33 cellular contexts compared by ENCODE assay signal in genomic region chr15:49923671-49924070, GRCh38.
"Had no signal": no experiment of that assay in that cellular context is flagged by ENCODE, and none has a peak within 500 bp of the region (broad histone marks: within the 10 kb centered on the region; RNA-seq: fewer than 3 reads in every experiment).

No MANE protein-coding gene starts in this region.

- ATAC-seq: activated CD4-positive, CD25-positive, alpha-beta regulatory T cell treated with anti-CD3 and anti-CD28 coated beads, Interleukin-2, amount 50 U/mL, for 24 hours; activated CD8-positive, alpha-beta T cell treated with anti-CD3 and anti-CD28 coated beads for 36 hours; activated naive CD8-positive, alpha-beta T cell treated with anti-CD3 and anti-CD28 coated beads, Interleukin-2, amount 50 U/mL, for 24 hours; activated T-cell treated with anti-CD3 and anti-CD28 coated beads, Interleukin-2, amount 50 U/mL, for 4 hours; activated T-helper 17 cell treated with anti-CD3 and anti-CD28 coated beads, Interleukin-2, amount 50 U/mL, for 72 hours; effector memory CD8-positive, alpha-beta T cell; gastroesophageal sphincter; heart right ventricle; T-helper 17 cell had no signal

- H3K36me3 ChIP-seq: ascending aorta, breast epithelium, cardiac muscle cell, colonic mucosa, esophagus muscularis mucosa, gastroesophageal sphincter, WERI-Rb-1 had no signal

- H3K36me3 Mint-ChIP-seq: activated naive CD4-positive, alpha-beta T cell treated with anti-CD3 and anti-CD28 coated beads, Interleukin-2, amount 50 U/mL, for 24 hours; activated naive CD8-positive, alpha-beta T cell treated with anti-CD3 and anti-CD28 coated beads for 36 hours; brain had no signal

- H3K4me1 Mint-ChIP-seq: activated B cell treated with CpG ODN at 0.5 μM for 24 hours; activated naive CD4-positive, alpha-beta T cell treated with anti-CD3 and anti-CD28 coated beads, Interleukin-2, amount 50 U/mL, for 24 hours; activated naive CD8-positive, alpha-beta T cell treated with anti-CD3 and anti-CD28 coated beads for 36 hours; activated naive CD8-positive, alpha-beta T cell treated with anti-CD3 and anti-CD28 coated beads, Interleukin-2, amount 50 U/mL, for 24 hours; activated T-helper 17 cell treated with anti-CD3 and anti-CD28 coated beads, Interleukin-2, amount 50 U/mL, for 72 hours; brain; T-helper 17 cell had no signal

- H3K9me3 ChIP-seq: ascending aorta, breast epithelium, colonic mucosa, esophagus muscularis mucosa, gastroesophageal sphincter, heart right ventricle had no signal

- H3K27me3 Mint-ChIP-seq: activated B cell treated with CpG ODN at 0.5 μM for 24 hours; activated CD8-positive, alpha-beta T cell treated with anti-CD3 and anti-CD28 coated beads for 36 hours; activated naive CD8-positive, alpha-beta T cell treated with anti-CD3 and anti-CD28 coated beads for 36 hours; activated naive CD8-positive, alpha-beta T cell treated with anti-CD3 and anti-CD28 coated beads, Interleukin-2, amount 50 U/mL, for 24 hours; T-helper 17 cell had no signal

- H3K27ac ChIP-seq: breast epithelium, cardiac muscle cell, colonic mucosa, esophagus muscularis mucosa, gastroesophageal sphincter, heart right ventricle, WERI-Rb-1 had no signal

- DNase-seq: activated B cell treated with CpG ODN at 0.5 μM for 24 hours; activated CD4-positive, alpha-beta T cell treated with anti-CD3 and anti-CD28 coated beads for 48 hours; activated CD4-positive, alpha-beta T cell treated with anti-CD3 and anti-CD28 coated beads, Interleukin-2, amount 50 U/mL, for 1 hour; activated CD4-positive, alpha-beta T cell treated with anti-CD3 and anti-CD28 coated beads, Interleukin-2, amount 50 U/mL, for 48 hours; activated CD8-positive, alpha-beta memory T cell treated with anti-CD3 and anti-CD28 coated beads for 24 hours; activated CD8-positive, alpha-beta T cell treated with anti-CD3 and anti-CD28 coated beads for 36 hours; activated effector memory CD4-positive, alpha-beta T cell treated with anti-CD3 and anti-CD28 coated beads, Interleukin-2, amount 50 U/mL, for 16 hours; activated naive CD4-positive, alpha-beta T cell treated with anti-CD3 and anti-CD28 coated beads for 36 hours; activated naive CD8-positive, alpha-beta T cell treated with anti-CD3 and anti-CD28 coated beads for 36 hours; activated naive CD8-positive, alpha-beta T cell treated with anti-CD3 and anti-CD28 coated beads, Interleukin-2, amount 50 U/mL, for 24 hours; activated T-cell treated with anti-CD3 and anti-CD28 coated beads, Interleukin-2, amount 50 U/mL, for 4 hours; central memory CD4-positive, alpha-beta T cell; cerebellar nuclear complex; colonic mucosa; effector CD4-positive, alpha-beta T cell; effector memory CD8-positive, alpha-beta T cell; erythroblast; foreskin melanocyte; heart right ventricle; T-helper 1 cell; T-helper 17 cell; T1000; WERI-Rb-1 had no signal

- H3K9me3 Mint-ChIP-seq: activated B cell treated with CpG ODN at 0.5 μM for 24 hours; activated naive CD4-positive, alpha-beta T cell treated with anti-CD3 and anti-CD28 coated beads for 36 hours; activated naive CD4-positive, alpha-beta T cell treated with anti-CD3 and anti-CD28 coated beads, Interleukin-2, amount 50 U/mL, for 24 hours; activated naive CD8-positive, alpha-beta T cell treated with anti-CD3 and anti-CD28 coated beads for 36 hours; activated naive CD8-positive, alpha-beta T cell treated with anti-CD3 and anti-CD28 coated beads, Interleukin-2, amount 50 U/mL, for 24 hours; activated T-cell treated with anti-CD3 and anti-CD28 coated beads, Interleukin-2, amount 50 U/mL, for 4 hours; activated T-helper 17 cell treated with anti-CD3 and anti-CD28 coated beads, Interleukin-2, amount 50 U/mL, for 72 hours; brain; effector memory CD8-positive, alpha-beta T cell; T-helper 2 cell treated with Interferon-gamma antibody and Interleukin-4, amounts not matched to agents 5 μg/mL and 100 μg/mL, for 36 hours had no signal

- H3K4me3 ChIP-seq: ascending aorta, breast epithelium, cardiac muscle cell, colonic mucosa, esophagus muscularis mucosa, gastroesophageal sphincter, heart right ventricle had no signal

- H3K4me1 ChIP-seq: ascending aorta, breast epithelium, colonic mucosa, gastroesophageal sphincter had no signal

- H3K27ac Mint-ChIP-seq: activated B cell treated with CpG ODN at 0.5 μM for 24 hours; activated CD8-positive, alpha-beta T cell treated with anti-CD3 and anti-CD28 coated beads for 36 hours; activated naive CD4-positive, alpha-beta T cell treated with anti-CD3 and anti-CD28 coated beads for 36 hours; activated naive CD4-positive, alpha-beta T cell treated with anti-CD3 and anti-CD28 coated beads, Interleukin-2, amount 50 U/mL, for 24 hours; activated naive CD8-positive, alpha-beta T cell treated with anti-CD3 and anti-CD28 coated beads for 36 hours; activated naive CD8-positive, alpha-beta T cell treated with anti-CD3 and anti-CD28 coated beads, Interleukin-2, amount 50 U/mL, for 24 hours; activated T-helper 17 cell treated with anti-CD3 and anti-CD28 coated beads, Interleukin-2, amount 50 U/mL, for 72 hours; brain; effector memory CD8-positive, alpha-beta T cell; T-helper 17 cell; T-helper 2 cell treated with Interferon-gamma antibody and Interleukin-4, amounts not matched to agents 5 μg/mL and 100 μg/mL, for 36 hours had no signal

- H3K4me3 Mint-ChIP-seq: activated B cell treated with CpG ODN at 0.5 μM for 24 hours; activated CD8-positive, alpha-beta T cell treated with anti-CD3 and anti-CD28 coated beads for 36 hours; activated naive CD4-positive, alpha-beta T cell treated with anti-CD3 and anti-CD28 coated beads for 36 hours; activated naive CD4-positive, alpha-beta T cell treated with anti-CD3 and anti-CD28 coated beads, Interleukin-2, amount 50 U/mL, for 24 hours; activated naive CD8-positive, alpha-beta T cell treated with anti-CD3 and anti-CD28 coated beads for 36 hours; activated naive CD8-positive, alpha-beta T cell treated with anti-CD3 and anti-CD28 coated beads, Interleukin-2, amount 50 U/mL, for 24 hours; activated T-cell treated with anti-CD3 and anti-CD28 coated beads, Interleukin-2, amount 50 U/mL, for 4 hours; activated T-helper 17 cell treated with anti-CD3 and anti-CD28 coated beads, Interleukin-2, amount 50 U/mL, for 72 hours; brain; effector memory CD8-positive, alpha-beta T cell; T-helper 17 cell; T-helper 2 cell treated with Interferon-gamma antibody and Interleukin-4, amounts not matched to agents 5 μg/mL and 100 μg/mL, for 36 hours had no signal

- H3K27me3 ChIP-seq: ascending aorta, breast epithelium, cardiac muscle cell, colonic mucosa, esophagus muscularis mucosa, gastroesophageal sphincter, heart right ventricle had no signal
